ENCODE assay signal across 1 cellular context in genomic region chr1:54273092-54273836, GRCh38.
A peak's percentile ranks its signal among the peaks of the same experiment; 100 is the strongest.
TF ChIP-seq lines count a peak whose summit lies in the region.

No MANE protein-coding gene starts in this region.

TF ChIP-seq in HEK293, 187 proteins besides CTCF, POLR2A, EP300 and RAD21 (continued from another document):
- TF ChIP-seq ZBTB10 (tag by site-specific recombination; IDR thresholded peaks at IDR 0.05), result no peak
- peak; percentile 90 for TF ChIP-seq ZNF660 (tag by site-specific recombination; IDR thresholded peaks at IDR 0.05)
- peak; percentile 91 for TF ChIP-seq ZBTB44 (tag by site-specific recombination; IDR thresholded peaks at IDR 0.05)
- TF ChIP-seq WT1 (tag by site-specific recombination; IDR thresholded peaks at IDR 0.05), result peak; percentile 73
- TF ChIP-seq KLF10 (tag by site-specific recombination; IDR thresholded peaks at IDR 0.05), result 0 out of 2 replicates have a peak, but pooled peaks have one; percentile 35
- 0 out of 2 replicates have a peak, but pooled peaks have one; percentile 36 for TF ChIP-seq ZNF501 (tag by site-specific recombination; IDR thresholded peaks at IDR 0.05)
- peak; percentile 78 for TF ChIP-seq OSR2 (tag by site-specific recombination; IDR thresholded peaks at IDR 0.05)
- peak; percentile 50 for TF ChIP-seq ZNF843 (tag by site-specific recombination; IDR thresholded peaks at IDR 0.05)
- no peak for TF ChIP-seq ZNF19 (tag by site-specific recombination; IDR thresholded peaks at IDR 0.05; ENCODE audit: low read depth)
- TF ChIP-seq PRDM4 (tag by site-specific recombination; IDR thresholded peaks at IDR 0.05), result peak; percentile 76
- TF ChIP-seq ZNF488 (tag by site-specific recombination; IDR thresholded peaks at IDR 0.05), result no peak
- peak; percentile 82 for TF ChIP-seq INSM2 (tag by site-specific recombination; IDR thresholded peaks at IDR 0.05)
- peak; percentile 83 for TF ChIP-seq PATZ1 (tag by site-specific recombination; IDR thresholded peaks at IDR 0.05)
- peak; percentile 82 for TF ChIP-seq ZEB2 (tag by site-specific recombination; IDR thresholded peaks at IDR 0.05)
- no peak for TF ChIP-seq ZNF548 (tag by site-specific recombination; IDR thresholded peaks at IDR 0.05)
- no peak for TF ChIP-seq KLF7 (tag by site-specific recombination; IDR thresholded peaks at IDR 0.05; ENCODE audit: borderline replicate concordance)
- peak; percentile 98 for TF ChIP-seq RBAK (tag by site-specific recombination; IDR thresholded peaks at IDR 0.05)
